ENCODE assay signal across 12 cellular contexts in the genomic region with DNA sequence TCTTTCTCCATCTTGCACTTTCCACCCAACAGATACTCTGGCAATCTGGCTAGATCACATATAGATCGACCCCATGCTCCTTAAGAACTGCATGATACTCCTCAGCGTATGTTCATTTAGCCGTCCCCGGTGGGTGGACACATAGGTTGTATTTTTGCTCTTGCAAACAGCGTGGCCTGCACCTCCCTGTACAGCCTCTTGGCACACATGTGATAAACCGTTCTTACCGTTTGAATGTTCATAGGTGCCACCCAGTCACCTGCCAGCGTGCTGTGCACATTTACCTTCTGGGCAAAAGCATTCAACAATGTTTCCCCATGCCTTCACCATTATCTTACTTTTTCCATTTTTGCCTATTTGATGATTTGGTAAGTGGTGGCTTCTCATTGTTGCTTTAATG. TPM values are rescaled to one million over a fixed set of nuclear protein-coding genes. Genes with fewer than 3 reads are reported as not detected.
"Had no signal": no experiment of that assay in that cellular context is flagged by ENCODE, and none has a peak within 500 bp of the region (broad histone marks: within the 10 kb centered on the region; RNA-seq: fewer than 3 reads in every experiment).

No MANE protein-coding gene starts in this region.

- H3K27me3 ChIP-seq: cardiac muscle cell, esophagus squamous epithelium, ovary, sigmoid colon, suprapubic skin, upper lobe of right lung had no signal

- H3K9me3 Mint-ChIP-seq: activated T-helper 2 cell treated with anti-CD3 and anti-CD28 coated beads, Interferon-gamma antibody, Interleukin-2, Interleukin-4, amounts not matched to agents 10 μg/mL and 5 μg/mL and 100 μg/mL, durations not matched to agents 14 hours and 24 hours and 36 hours had no signal

- H3K4me3 ChIP-seq: cardiac muscle cell, esophagus squamous epithelium, ovary, sigmoid colon, suprapubic skin, upper lobe of right lung had no signal

- H3K36me3 ChIP-seq: cardiac muscle cell, esophagus squamous epithelium, ovary, sigmoid colon, suprapubic skin, upper lobe of right lung had no signal

- H3K27ac ChIP-seq: cardiac muscle cell, esophagus squamous epithelium, foreskin keratinocyte, ovary, sigmoid colon, suprapubic skin, upper lobe of right lung had no signal

- DNase-seq: esophagus squamous epithelium; foreskin keratinocyte; ovary; sigmoid colon; stimulated activated CD4-positive, alpha-beta T cell treated with anti-CD3 and anti-CD28 coated beads, Interleukin-2, amount 100 ng/mL, for 24 hours; stimulated activated naive CD4-positive, alpha-beta T cell treated with Interleukin-2 at 50 U/mL for 16 hours; upper lobe of right lung had no signal

- H3K4me1 ChIP-seq: foreskin keratinocyte had no signal

- H3K9me3 ChIP-seq: esophagus squamous epithelium, ovary, sigmoid colon, suprapubic skin, upper lobe of right lung had no signal

- ATAC-seq: foreskin keratinocyte, left lobe of liver, upper lobe of right lung had no signal

RNA-seq across cellular contexts. Expression of gene TNP2, which starts 6.2 kb away (rescaled TPM):
- total RNA-seq: activated T-helper 2 cell treated with anti-CD3 and anti-CD28 coated beads, Interferon-gamma antibody, Interleukin-2, Interleukin-4, amounts not matched to agents 10 μg/mL and 5 μg/mL and 100 μg/mL, durations not matched to agents 14 hours and 24 hours and 36 hours; cardiac muscle cell; esophagus squamous epithelium; foreskin keratinocyte; left lobe of liver; mucosa of gallbladder; ovary; sigmoid colon; suprapubic skin; upper lobe of right lung had no signal

RNA-seq across cellular contexts. Expression of gene PRM3, which starts 10.5 kb away (rescaled TPM):
- total RNA-seq: activated T-helper 2 cell treated with anti-CD3 and anti-CD28 coated beads, Interferon-gamma antibody, Interleukin-2, Interleukin-4, amounts not matched to agents 10 μg/mL and 5 μg/mL and 100 μg/mL, durations not matched to agents 14 hours and 24 hours and 36 hours; cardiac muscle cell; esophagus squamous epithelium; foreskin keratinocyte; left lobe of liver; mucosa of gallbladder; ovary; sigmoid colon; suprapubic skin; upper lobe of right lung had no signal

RNA-seq across cellular contexts. Expression of gene PRM2, which starts 13.4 kb away (rescaled TPM):
- total RNA-seq: activated T-helper 2 cell treated with anti-CD3 and anti-CD28 coated beads, Interferon-gamma antibody, Interleukin-2, Interleukin-4, amounts not matched to agents 10 μg/mL and 5 μg/mL and 100 μg/mL, durations not matched to agents 14 hours and 24 hours and 36 hours; esophagus squamous epithelium; foreskin keratinocyte; left lobe of liver; mucosa of gallbladder; ovary; sigmoid colon; suprapubic skin; upper lobe of right lung had no signal

RNA-seq across cellular contexts. Expression of gene PRM1, which starts 18.2 kb away (rescaled TPM):
- total RNA-seq: activated T-helper 2 cell treated with anti-CD3 and anti-CD28 coated beads, Interferon-gamma antibody, Interleukin-2, Interleukin-4, amounts not matched to agents 10 μg/mL and 5 μg/mL and 100 μg/mL, durations not matched to agents 14 hours and 24 hours and 36 hours; cardiac muscle cell; esophagus squamous epithelium; foreskin keratinocyte; left lobe of liver; mucosa of gallbladder; ovary; sigmoid colon; suprapubic skin; upper lobe of right lung had no signal
